8 cellular contexts compared by ENCODE assay signal in the genomic region with DNA sequence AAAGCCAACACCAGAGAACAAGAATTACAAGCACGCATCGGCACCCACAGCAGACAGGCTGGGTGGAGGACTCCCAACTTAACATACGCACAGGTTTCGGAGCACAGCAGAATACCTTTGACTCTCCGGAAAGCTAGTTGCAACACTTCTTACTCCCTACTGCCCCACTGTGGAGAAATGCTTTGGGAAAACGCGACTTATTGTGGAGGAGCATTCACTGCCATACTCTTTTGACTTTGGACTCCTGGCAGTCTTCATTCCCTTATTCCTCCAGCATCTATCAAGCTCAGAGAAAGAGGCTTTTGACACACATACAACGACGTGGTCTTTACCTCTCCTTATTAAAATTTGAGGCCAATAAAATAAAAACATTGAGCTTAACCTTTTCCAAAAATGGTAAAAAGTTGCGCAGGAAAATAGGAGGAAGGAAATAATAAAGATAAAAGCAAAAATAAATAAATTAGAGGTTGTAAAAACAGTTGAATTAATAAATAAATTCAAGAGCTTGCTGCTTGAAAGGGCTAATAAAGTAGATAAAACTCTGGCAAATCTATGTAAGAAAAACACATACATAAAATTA. TPM values are rescaled to one million over a fixed set of nuclear protein-coding genes. Genes with fewer than 3 reads are reported as not detected.
DNase-seq lines count a peak whose midpoint lies in the region; ATAC-seq and TF ChIP-seq lines count a peak whose summit lies in the region.

No MANE protein-coding gene starts in this region.

- DNase-seq in Ammon's horn (ENCODE audit: low spot score): peak; percentile 35
- peak; percentile 7 for DNase-seq in GM13977 (ENCODE audit: low spot score)
- DNase-seq in RKO (ENCODE audit: low spot score): peak; percentile 15
- no peak for DNase-seq in chondrocyte (ENCODE audit: low spot score)
- DNase-seq in kidney tubule cell (ENCODE audit: low spot score): peak; percentile 57
- no peak for DNase-seq in mesenteric fat pad (ENCODE audit: low spot score)

- peaks cover 8% of the 10 kb centered on the region for H3K4me1 Mint-ChIP-seq in chondrocyte (ENCODE audit: low read depth)

- no peaks in the 10 kb centered on the region for H3K27me3 Mint-ChIP-seq in chondrocyte (ENCODE audit: low read depth)

- H3K27ac Mint-ChIP-seq in chondrocyte (ENCODE audit: unreplicated experiment): no peak overlapping the region

- TF ChIP-seq CTCF in GM13977 (IDR thresholded peaks at IDR 0.05; ENCODE audit: extremely low read depth, insufficient read depth, missing control alignments) (peak; percentile 32), chondrocyte (IDR thresholded peaks at IDR 0.05) (peak; percentile 91)

- H3K36me3 Mint-ChIP-seq in chondrocyte (ENCODE audit: low read depth): no peaks in the 10 kb centered on the region

- H3K9me3 ChIP-seq in stomach smooth muscle (ENCODE audit: control insufficient read depth in 2 of 2, low read length in 2 of 2): no peaks in the 10 kb centered on the region

- no peak overlapping the region for H3K9ac ChIP-seq in stomach smooth muscle (ENCODE audit: low read length in 2 of 2)

- peak overlapping the region; percentile 53 to 65 for H3K4me3 ChIP-seq in stomach smooth muscle (ENCODE audit: low read length in 2 of 2)

- no peak for ATAC-seq in HG03108 (IDR thresholded peaks at IDR 0.05; ENCODE audit: unreplicated experiment)

- no peaks in the 10 kb centered on the region for H3K36me3 ChIP-seq in stomach smooth muscle (ENCODE audit: control insufficient read depth in 2 of 2, insufficient read depth in 2 of 2, low read length in 2 of 2)

- in situ Hi-C loops in GM13977 (cut with MboI; ENCODE audit: low pct_unique_long_range_greater_than_20kb, low sequenced_read_pairs, unreplicated experiment): no loop called here

- H3K9me3 Mint-ChIP-seq in chondrocyte (ENCODE audit: low read depth): peaks cover 2% of the 10 kb centered on the region

- H3K27ac ChIP-seq in stomach smooth muscle (ENCODE audit: low read length): no peak overlapping the region

- H3K4me1 ChIP-seq in stomach smooth muscle (ENCODE audit: control insufficient read depth, insufficient read depth, low read length): peaks cover 3% of the 10 kb centered on the region

- peak overlapping the region; percentile 66 for H3K4me3 Mint-ChIP-seq in chondrocyte (ENCODE audit: unreplicated experiment)

- peaks cover 0 to 9% of the 10 kb centered on the region in 2 donors for H3K27me3 ChIP-seq in stomach smooth muscle (ENCODE audit: control insufficient read depth in 1 of 2, insufficient read depth in 2 of 2, low read length in 2 of 2)

RNA-seq across cellular contexts. Expression of gene GPC3, which starts 41.4 kb away (rescaled TPM):
- total RNA-seq in chondrocyte (1.5 to 5.9 TPM (median 1.9 TPM) in 3 replicates), mesenteric fat pad (58.6 TPM)

Comparison
In these comparisons a context has a peak if more than half of its experiments do, and no peak if none do; other contexts are left out.
1. DNase-seq: peak in Ammon's horn (single experiment), GM13977 (single experiment), RKO (single experiment) and kidney tubule cell (single experiment); none in chondrocyte (single experiment) and mesenteric fat pad (single experiment).